14 cellular contexts compared by ENCODE assay signal in the genomic region with DNA sequence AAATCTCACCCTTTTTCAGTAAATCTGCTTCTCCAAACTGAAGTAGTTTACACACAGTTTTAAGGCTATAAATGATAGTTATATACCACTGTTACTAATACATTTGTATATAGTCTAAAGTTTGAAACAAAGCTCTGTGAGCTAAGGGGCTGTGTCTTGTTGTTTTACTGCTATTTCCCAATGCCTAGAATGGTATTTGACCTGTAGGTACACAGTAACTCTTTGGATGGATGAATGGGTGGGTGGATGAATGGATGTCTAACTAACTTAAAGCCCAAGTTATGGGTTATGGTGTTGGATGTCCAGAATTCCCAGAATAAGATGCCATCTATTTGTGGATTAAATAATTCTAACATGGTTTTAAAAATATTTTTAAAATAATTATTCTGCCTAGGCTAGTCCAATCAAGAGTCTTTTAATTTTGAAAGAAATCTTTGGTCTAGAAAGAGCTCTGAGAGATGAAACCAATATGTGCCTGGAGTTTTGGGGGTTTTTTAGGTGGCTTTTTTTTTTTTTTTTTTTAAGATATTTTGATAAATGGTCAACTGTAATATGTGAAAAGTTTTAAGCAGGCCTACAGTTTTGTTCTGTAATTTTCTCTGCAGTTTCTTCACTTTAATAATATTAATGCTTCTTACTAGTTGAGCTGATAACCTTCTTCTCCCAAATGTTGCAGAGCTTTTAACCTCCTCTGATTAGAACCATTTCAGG. TPM values are rescaled to one million over a fixed set of nuclear protein-coding genes. Genes with fewer than 3 reads are reported as not detected.
"Had no signal": no experiment of that assay in that cellular context is flagged by ENCODE, and none has a peak within 500 bp of the region (broad histone marks: within the 10 kb centered on the region; RNA-seq: fewer than 3 reads in every experiment).

No MANE protein-coding gene starts in this region.

- DNase-seq: activated effector memory CD4-positive, alpha-beta T cell treated with Interleukin-2 at 50 U/mL for 16 hours; activated T-cell treated with anti-CD3 and anti-CD28 coated beads, Interleukin-2, amount 50 U/mL, for 24 hours; amygdala; foreskin fibroblast; left colon; mammary epithelial cell; nucleus accumbens; psoas muscle; sigmoid colon; stimulated activated CD4-positive, alpha-beta T cell treated with anti-CD3 and anti-CD28 coated beads, Interleukin-4, amount 100 ng/mL, for 4 hours; stimulated activated naive CD8-positive, alpha-beta T cell treated with anti-CD3 and anti-CD28 coated beads, Interleukin-15, amount 100 ng/mL, for 72 hours; uterus had no signal

- H3K4me1 ChIP-seq: psoas muscle, sigmoid colon had no signal

- H3K9me3 ChIP-seq: esophagus muscularis mucosa, psoas muscle, sigmoid colon, uterus had no signal

- H3K36me3 ChIP-seq: uterus had no signal

- H3K27ac ChIP-seq: esophagus muscularis mucosa, sigmoid colon had no signal

- ATAC-seq: natural killer cell treated with Interleukin-12 subunit alpha and Interleukin-12 subunit beta and Interleukin-15 and Interleukin-18, amount 100 ng/mL, for 72 hours; psoas muscle; stimulated activated naive CD8-positive, alpha-beta T cell treated with anti-CD3 and anti-CD28 coated beads, Interleukin-15, amount 100 ng/mL, for 72 hours had no signal

- H3K27me3 ChIP-seq: esophagus muscularis mucosa, sigmoid colon, uterus had no signal

- H3K4me3 ChIP-seq: esophagus muscularis mucosa, psoas muscle, sigmoid colon, uterus had no signal

RNA-seq across cellular contexts. Expression of gene OMG, which starts 45.3 kb away (rescaled TPM):
- total RNA-seq: psoas muscle had no signal
- polyA plus RNA-seq: mammary epithelial cell had no signal
